1 cellular context compared by ENCODE assay signal in genomic region chr1:26784023-26784871, GRCh38.
TF ChIP-seq lines count a peak whose summit lies in the region.

No MANE protein-coding gene starts in this region.

TF ChIP-seq in K562, 482 proteins besides CTCF, POLR2A, EP300 and RAD21 (continued from another document and continues in another):
- TF ChIP-seq ZNF696 (CRISPR knock-in tag; conservative IDR thresholded peaks at IDR 0.05), result no peak
- TF ChIP-seq EHMT2 (IDR thresholded peaks at IDR 0.05), result peak; percentile 63; the same call in 1 of the 2 replicates
- TF ChIP-seq ZFP1 (CRISPR knock-in tag; IDR thresholded peaks at IDR 0.05), result 0 out of 2 replicates have a peak, but pooled peaks have one; percentile 10
- TF ChIP-seq ZNF224 (CRISPR knock-in tag; IDR thresholded peaks at IDR 0.05), result no peak
- TF ChIP-seq ATF1 (CRISPR knock-in tag; IDR thresholded peaks at IDR 0.05), result no peak
- peak; percentile 45 for TF ChIP-seq ATF1 (tag; IDR thresholded peaks at IDR 0.05)
- TF ChIP-seq, protein P1, sequence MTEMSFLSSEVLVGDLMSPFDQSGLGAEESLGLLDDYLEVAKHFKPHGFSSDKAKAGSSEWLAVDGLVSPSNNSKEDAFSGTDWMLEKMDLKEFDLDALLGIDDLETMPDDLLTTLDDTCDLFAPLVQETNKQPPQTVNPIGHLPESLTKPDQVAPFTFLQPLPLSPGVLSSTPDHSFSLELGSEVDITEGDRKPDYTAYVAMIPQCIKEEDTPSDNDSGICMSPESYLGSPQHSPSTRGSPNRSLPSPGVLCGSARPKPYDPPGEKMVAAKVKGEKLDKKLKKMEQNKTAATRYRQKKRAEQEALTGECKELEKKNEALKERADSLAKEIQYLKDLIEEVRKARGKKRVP (CRISPR knock-in tag; IDR thresholded peaks at IDR 0.05), result peak; percentile 19; the same call in 1 of the 2 replicates
- TF ChIP-seq NCOR1 (IDR thresholded peaks at IDR 0.05), result peak; percentile 38; the same call in 1 of the 2 replicates
- TF ChIP-seq PTBP1 (IDR thresholded peaks at IDR 0.05; ENCODE audit: low read depth, low read length), result no peak
- TF ChIP-seq EGR1 (conservative IDR thresholded peaks at IDR 0.05), result no peak
- TF ChIP-seq TCF3 (CRISPR knock-in tag; IDR thresholded peaks at IDR 0.05), result no peak; the same call in 1 of the 2 replicates
- TF ChIP-seq ZNF609 (CRISPR knock-in tag; IDR thresholded peaks at IDR 0.05; ENCODE audit: borderline replicate concordance), result peak; percentile 55; the same call in 1 of the 2 replicates
- TF ChIP-seq XRCC5 (IDR thresholded peaks at IDR 0.05; ENCODE audit: low read depth, low read length), result peak; percentile 67
- TF ChIP-seq RFX7 (CRISPR knock-in tag; IDR thresholded peaks at IDR 0.05), result 0 out of 2 replicates have a peak, but pooled peaks have one; percentile 5
- TF ChIP-seq, protein P2, sequence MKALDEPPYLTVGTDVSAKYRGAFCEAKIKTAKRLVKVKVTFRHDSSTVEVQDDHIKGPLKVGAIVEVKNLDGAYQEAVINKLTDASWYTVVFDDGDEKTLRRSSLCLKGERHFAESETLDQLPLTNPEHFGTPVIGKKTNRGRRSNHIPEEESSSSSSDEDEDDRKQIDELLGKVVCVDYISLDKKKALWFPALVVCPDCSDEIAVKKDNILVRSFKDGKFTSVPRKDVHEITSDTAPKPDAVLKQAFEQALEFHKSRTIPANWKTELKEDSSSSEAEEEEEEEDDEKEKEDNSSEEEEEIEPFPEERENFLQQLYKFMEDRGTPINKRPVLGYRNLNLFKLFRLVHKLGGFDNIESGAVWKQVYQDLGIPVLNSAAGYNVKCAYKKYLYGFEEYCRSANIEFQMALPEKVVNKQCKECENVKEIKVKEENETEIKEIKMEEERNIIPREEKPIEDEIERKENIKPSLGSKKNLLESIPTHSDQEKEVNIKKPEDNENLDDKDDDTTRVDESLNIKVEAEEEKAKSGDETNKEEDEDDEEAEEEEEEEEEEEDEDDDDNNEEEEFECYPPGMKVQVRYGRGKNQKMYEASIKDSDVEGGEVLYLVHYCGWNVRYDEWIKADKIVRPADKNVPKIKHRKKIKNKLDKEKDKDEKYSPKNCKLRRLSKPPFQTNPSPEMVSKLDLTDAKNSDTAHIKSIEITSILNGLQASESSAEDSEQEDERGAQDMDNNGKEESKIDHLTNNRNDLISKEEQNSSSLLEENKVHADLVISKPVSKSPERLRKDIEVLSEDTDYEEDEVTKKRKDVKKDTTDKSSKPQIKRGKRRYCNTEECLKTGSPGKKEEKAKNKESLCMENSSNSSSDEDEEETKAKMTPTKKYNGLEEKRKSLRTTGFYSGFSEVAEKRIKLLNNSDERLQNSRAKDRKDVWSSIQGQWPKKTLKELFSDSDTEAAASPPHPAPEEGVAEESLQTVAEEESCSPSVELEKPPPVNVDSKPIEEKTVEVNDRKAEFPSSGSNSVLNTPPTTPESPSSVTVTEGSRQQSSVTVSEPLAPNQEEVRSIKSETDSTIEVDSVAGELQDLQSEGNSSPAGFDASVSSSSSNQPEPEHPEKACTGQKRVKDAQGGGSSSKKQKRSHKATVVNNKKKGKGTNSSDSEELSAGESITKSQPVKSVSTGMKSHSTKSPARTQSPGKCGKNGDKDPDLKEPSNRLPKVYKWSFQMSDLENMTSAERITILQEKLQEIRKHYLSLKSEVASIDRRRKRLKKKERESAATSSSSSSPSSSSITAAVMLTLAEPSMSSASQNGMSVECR (CRISPR knock-in tag; IDR thresholded peaks at IDR 0.05), result no peak
- TF ChIP-seq CREB3 (tag; conservative IDR thresholded peaks at IDR 0.05; ENCODE audit: low read depth), result no peak; the same call in 1 of the 2 replicates
- no peak for TF ChIP-seq COPS2 (conservative IDR thresholded peaks at IDR 0.05)
- TF ChIP-seq GTF2F1 (IDR thresholded peaks at IDR 0.05; ENCODE audit: low read depth, low read length), result no peak
- 0 out of 2 replicates have a peak, but pooled peaks have one; percentile 36 for TF ChIP-seq THAP7 (CRISPR knock-in tag; IDR thresholded peaks at IDR 0.05)
- no peak for TF ChIP-seq ZNF197 (CRISPR knock-in tag; IDR thresholded peaks at IDR 0.05; ENCODE audit: low read depth)
- no peak for TF ChIP-seq DDX20 (tag; IDR thresholded peaks at IDR 0.05; ENCODE audit: low read depth)
- TF ChIP-seq CCAR2 (IDR thresholded peaks at IDR 0.05; ENCODE audit: low read depth, low read length), result 0 out of 2 replicates have a peak, but pooled peaks have one; percentile 44
- no peak for TF ChIP-seq RBM22 (IDR thresholded peaks at IDR 0.05; ENCODE audit: low read depth, low read length, poor library complexity, severe bottlenecking)
- TF ChIP-seq, protein P3, sequence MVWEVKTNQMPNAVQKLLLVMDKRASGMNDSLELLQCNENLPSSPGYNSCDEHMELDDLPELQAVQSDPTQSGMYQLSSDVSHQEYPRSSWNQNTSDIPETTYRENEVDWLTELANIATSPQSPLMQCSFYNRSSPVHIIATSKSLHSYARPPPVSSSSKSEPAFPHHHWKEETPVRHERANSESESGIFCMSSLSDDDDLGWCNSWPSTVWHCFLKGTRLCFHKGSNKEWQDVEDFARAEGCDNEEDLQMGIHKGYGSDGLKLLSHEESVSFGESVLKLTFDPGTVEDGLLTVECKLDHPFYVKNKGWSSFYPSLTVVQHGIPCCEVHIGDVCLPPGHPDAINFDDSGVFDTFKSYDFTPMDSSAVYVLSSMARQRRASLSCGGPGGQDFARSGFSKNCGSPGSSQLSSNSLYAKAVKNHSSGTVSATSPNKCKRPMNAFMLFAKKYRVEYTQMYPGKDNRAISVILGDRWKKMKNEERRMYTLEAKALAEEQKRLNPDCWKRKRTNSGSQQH (CRISPR knock-in tag; IDR thresholded peaks at IDR 0.05), result peak; percentile 54; the same call in 1 of the 2 replicates
- TF ChIP-seq FUS (optimal IDR thresholded peaks at IDR 0.05; ENCODE audit: low read depth, low read length), result no peak
- TF ChIP-seq SMARCA4 (IDR thresholded peaks at IDR 0.05), result peak; percentile 59; the same call in 1 of the 2 replicates
- no peak for TF ChIP-seq POU5F1 (IDR thresholded peaks at IDR 0.05; ENCODE audit: borderline replicate concordance, low read depth, low read length, partially characterized antibody)
- TF ChIP-seq, protein P4, sequence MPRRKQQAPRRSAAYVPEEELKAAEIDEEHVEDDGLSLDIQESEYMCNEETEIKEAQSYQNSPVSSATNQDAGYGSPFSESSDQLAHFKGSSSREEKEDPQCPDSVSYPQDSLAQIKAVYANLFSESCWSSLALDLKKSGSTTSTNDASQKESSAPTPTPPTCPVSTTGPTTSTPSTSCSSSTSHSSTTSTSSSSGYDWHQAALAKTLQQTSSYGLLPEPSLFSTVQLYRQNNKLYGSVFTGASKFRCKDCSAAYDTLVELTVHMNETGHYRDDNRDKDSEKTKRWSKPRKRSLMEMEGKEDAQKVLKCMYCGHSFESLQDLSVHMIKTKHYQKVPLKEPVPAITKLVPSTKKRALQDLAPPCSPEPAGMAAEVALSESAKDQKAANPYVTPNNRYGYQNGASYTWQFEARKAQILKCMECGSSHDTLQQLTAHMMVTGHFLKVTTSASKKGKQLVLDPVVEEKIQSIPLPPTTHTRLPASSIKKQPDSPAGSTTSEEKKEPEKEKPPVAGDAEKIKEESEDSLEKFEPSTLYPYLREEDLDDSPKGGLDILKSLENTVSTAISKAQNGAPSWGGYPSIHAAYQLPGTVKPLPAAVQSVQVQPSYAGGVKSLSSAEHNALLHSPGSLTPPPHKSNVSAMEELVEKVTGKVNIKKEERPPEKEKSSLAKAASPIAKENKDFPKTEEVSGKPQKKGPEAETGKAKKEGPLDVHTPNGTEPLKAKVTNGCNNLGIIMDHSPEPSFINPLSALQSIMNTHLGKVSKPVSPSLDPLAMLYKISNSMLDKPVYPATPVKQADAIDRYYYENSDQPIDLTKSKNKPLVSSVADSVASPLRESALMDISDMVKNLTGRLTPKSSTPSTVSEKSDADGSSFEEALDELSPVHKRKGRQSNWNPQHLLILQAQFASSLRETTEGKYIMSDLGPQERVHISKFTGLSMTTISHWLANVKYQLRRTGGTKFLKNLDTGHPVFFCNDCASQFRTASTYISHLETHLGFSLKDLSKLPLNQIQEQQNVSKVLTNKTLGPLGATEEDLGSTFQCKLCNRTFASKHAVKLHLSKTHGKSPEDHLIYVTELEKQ (CRISPR knock-in tag; IDR thresholded peaks at IDR 0.05), result no peak
- no peak for TF ChIP-seq ELF4 (CRISPR knock-in tag; IDR thresholded peaks at IDR 0.05)
- TF ChIP-seq U2AF2 (optimal IDR thresholded peaks at IDR 0.05; ENCODE audit: low read depth, low read length), result no peak
- peak in 1 of 2 experiments; percentile 60; a peak in 1 of 4 replicates for TF ChIP-seq RCOR1 (IDR thresholded peaks at IDR 0.05; ENCODE audit: borderline replicate concordance in 1 of 2, low read depth in 2 of 2, low read length in 2 of 2)
- no peak for TF ChIP-seq HNRNPL (IDR thresholded peaks at IDR 0.05; ENCODE audit: low read depth, low read length)
- TF ChIP-seq TSC22D4 (tag; IDR thresholded peaks at IDR 0.05), result no peak
- no peak for TF ChIP-seq ZNF165 (CRISPR knock-in tag; IDR thresholded peaks at IDR 0.05; ENCODE audit: borderline replicate concordance)
- no peak for TF ChIP-seq CBX5 (IDR thresholded peaks at IDR 0.05; ENCODE audit: borderline replicate concordance, low read depth)
- TF ChIP-seq, protein P5, sequence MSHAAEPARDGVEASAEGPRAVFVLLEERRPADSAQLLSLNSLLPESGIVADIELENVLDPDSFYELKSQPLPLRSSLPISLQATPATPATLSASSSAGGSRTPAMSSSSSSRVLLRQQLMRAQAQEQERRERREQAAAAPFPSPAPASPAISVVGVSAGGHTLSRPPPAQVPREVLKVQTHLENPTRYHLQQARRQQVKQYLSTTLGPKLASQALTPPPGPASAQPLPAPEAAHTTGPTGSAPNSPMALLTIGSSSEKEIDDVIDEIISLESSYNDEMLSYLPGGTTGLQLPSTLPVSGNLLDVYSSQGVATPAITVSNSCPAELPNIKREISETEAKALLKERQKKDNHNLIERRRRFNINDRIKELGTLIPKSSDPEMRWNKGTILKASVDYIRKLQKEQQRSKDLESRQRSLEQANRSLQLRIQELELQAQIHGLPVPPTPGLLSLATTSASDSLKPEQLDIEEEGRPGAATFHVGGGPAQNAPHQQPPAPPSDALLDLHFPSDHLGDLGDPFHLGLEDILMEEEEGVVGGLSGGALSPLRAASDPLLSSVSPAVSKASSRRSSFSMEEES (CRISPR knock-in tag; IDR thresholded peaks at IDR 0.05), result no peak
- TF ChIP-seq ZNF584 (CRISPR knock-in tag; IDR thresholded peaks at IDR 0.05; ENCODE audit: low read depth), result 0 out of 2 replicates have a peak, but pooled peaks have one; percentile 11
- no peak for TF ChIP-seq THRA (IDR thresholded peaks at IDR 0.05)
- TF ChIP-seq MECOM (CRISPR knock-in tag; IDR thresholded peaks at IDR 0.05), result 0 out of 2 replicates have a peak, but pooled peaks have one; percentile 48
- TF ChIP-seq TBL1XR1 (IDR thresholded peaks at IDR 0.05; ENCODE audit: low read length in 2 of 2), result peak; percentile 45 to 74; a peak in 1 of 4 replicates
- TF ChIP-seq HNRNPH1 (optimal IDR thresholded peaks at IDR 0.05; ENCODE audit: low read depth, low read length), result no peak
- no peak for TF ChIP-seq ZEB2 (IDR thresholded peaks at IDR 0.05)
- TF ChIP-seq NR1H2 (CRISPR knock-in tag; IDR thresholded peaks at IDR 0.05), result no peak
- 0 out of 2 replicates have a peak, but pooled peaks have one; percentile 7 for TF ChIP-seq STAT5A (IDR thresholded peaks at IDR 0.05; ENCODE audit: borderline replicate concordance, low read length)
